In genomic region chr3:101676765-101677435, GRCh38 we compare ENCODE assay signal across 8 cellular contexts. TPM values are rescaled to one million over a fixed set of nuclear protein-coding genes. Genes with fewer than 3 reads are reported as not detected.
DNase-seq lines count a peak whose midpoint lies in the region; ATAC-seq, FAIRE-seq and TF ChIP-seq lines count a peak whose summit lies in the region.

ZBTB11 (minus strand) TSS chr3:101677132; CDS start chr3:101676914, 218 bp downstream.

- peaks cover 30% of the 10 kb centered on the region for H3K4me1 ChIP-seq in OCI-LY1 (ENCODE audit: insufficient read depth, low read length, severe bottlenecking)

- peak; percentile 95 for ATAC-seq in Right ventricle myocardium inferior

- POLR2A ChIA-PET in HEK293T (lab: Yijun Ruan, JAX), result interaction anchor here (0.9 to 3.9 kb wide), 10 partner anchors 9 to 165 kb away, joined by 3 to 57 read pairs (median 7); partner anchors contain the start of genes CEP97, PCNP, RPL24 and TRMT10C

- H3K9ac ChIP-seq in OCI-LY1 (ENCODE audit: low read length), result peak within 1 kb of the TSS; percentile 78

- peak within 1 kb of the TSS; percentile 96 for H3K4me2 ChIP-seq in OCI-LY1 (ENCODE audit: low read length)

- DNase-seq in GM06990 (ENCODE audit: extremely low read depth, insufficient read length), result peak; percentile 97
- peak; percentile 94 for DNase-seq in HEK293T (ENCODE audit: extremely low spot score)
- peak; percentile 100 for DNase-seq in activated naive CD4-positive, alpha-beta T cell treated with anti-CD3 and anti-CD28 coated beads, Interleukin-2, amount 50 U/mL, for 16 hours
- DNase-seq in Right ventricle myocardium inferior (ENCODE audit: missing footprints), result peak; percentile 99
- peak; percentile 100 for DNase-seq in posterior vena cava (ENCODE audit: low spot score)
- DNase-seq in urothelium cell line (ENCODE audit: low spot score), result peak; percentile 98
- DNase-seq in NCI-H2227 treated with DMSO at 0.1 percent for 48 hours (lab: John Stamatoyannopoulos, UW), result no peak

- peak; percentile 82 for FAIRE-seq in urothelium cell line (lab: Jason Lieb, UNC)

- CTCF ChIA-PET in HEK293T (lab: Yijun Ruan, JAX), result interaction anchor here (0.6 to 0.7 kb wide), 2 partner anchors 9 to 166 kb away, joined by 3 read pairs; no protein-coding TSS in a partner anchor

- H3K79me2 ChIP-seq in OCI-LY1 (ENCODE audit: insufficient read depth, low read length), result peaks cover 41% of the 10 kb centered on the region

- intact Hi-C loops in Right ventricle myocardium inferior (cut with DNase I) (loop anchor here (1.0 to 2.0 kb wide), 3 partner anchors 9 to 102 kb away; partner anchors contain the start of genes NXPE3, PCNP and RPL24), posterior vena cava (cut with DNase I) (loop anchor here in 1 of 2 donors (10.0 kb wide), 1 partner anchor 102 kb away; the partner anchor contains the start of gene PCNP)

- peaks cover 8% of the 10 kb centered on the region for H3K36me3 ChIP-seq in GM06990 (ENCODE audit: control insufficient read depth, insufficient read depth, low read length)
- H3K36me3 ChIP-seq in OCI-LY1 (ENCODE audit: insufficient read depth, low read length), result peaks cover 23% of the 10 kb centered on the region

- H3K9me2 ChIP-seq in OCI-LY1 (ENCODE audit: low read depth, low read length), result no peaks in the 10 kb centered on the region

- peak within 1 kb of the TSS; percentile 80 for H3K27ac ChIP-seq in OCI-LY1 (ENCODE audit: low read depth, low read length, poor library complexity, severe bottlenecking)

- H3K9me3 ChIP-seq in OCI-LY1 (ENCODE audit: low read length), result no peaks in the 10 kb centered on the region

- TF ChIP-seq CTCF in GM06990 (IDR thresholded peaks at IDR 0.05; ENCODE audit: insufficient read depth, low read length, poor library complexity, severe bottlenecking) (peak; percentile 38), OCI-LY1 (IDR thresholded peaks at IDR 0.05; ENCODE audit: low read length) (no peak)

- H3K4me3 ChIP-seq in GM06990 (replicated peaks; ENCODE audit: low read depth, low read length) (peak within 1 kb of the TSS; percentile 97), OCI-LY1 (ENCODE audit: low read depth, low read length, poor library complexity, severe bottlenecking) (peak within 1 kb of the TSS; percentile 76)

- H4K20me1 ChIP-seq in OCI-LY1 (ENCODE audit: insufficient read depth, low read length), result no peaks in the 10 kb centered on the region

- peaks cover 15% of the 10 kb centered on the region for H3F3A ChIP-seq in OCI-LY1 (ENCODE audit: insufficient read depth, low read length)

- H3K27me3 ChIP-seq in GM06990 (replicated peaks; ENCODE audit: control insufficient read depth, insufficient read depth, low read length), result no peaks in the 10 kb centered on the region
- no peaks in the 10 kb centered on the region for H3K27me3 ChIP-seq in OCI-LY1 (ENCODE audit: insufficient read depth, low read length)

- H2AFZ ChIP-seq in OCI-LY1 (ENCODE audit: low read length), result no peak within 1 kb of the TSS

TF ChIP-seq in HEK293T, 16 proteins besides CTCF, POLR2A, EP300 and RAD21:
- peak; percentile 69; the same call in 1 of the 2 replicates for TF ChIP-seq CTBP1 (IDR thresholded peaks at IDR 0.05; ENCODE audit: borderline replicate concordance)
- TF ChIP-seq FOXA1 (IDR thresholded peaks at IDR 0.05), result no peak
- TF ChIP-seq ELF4 (IDR thresholded peaks at IDR 0.05), result peak; percentile 41; the same call in 1 of the 2 replicates
- no peak; the same call in none of the 2 replicates for TF ChIP-seq L3MBTL2 (conservative IDR thresholded peaks at IDR 0.05)
- TF ChIP-seq ZNF384 (IDR thresholded peaks at IDR 0.05), result no peak
- TF ChIP-seq PKNOX1 (IDR thresholded peaks at IDR 0.05), result peak; percentile 83
TF ChIP-seq in HEK293T: peak in this region for 3.

RNA-seq across cellular contexts. Expression of gene ZBTB11, which starts in this region (rescaled TPM):
- total RNA-seq in Right ventricle myocardium inferior, result 9.7 TPM
- 10 to 100 TPM; 12.2 to 15.5 TPM for total RNA-seq in posterior vena cava
